8 cellular contexts compared by ENCODE assay signal in genomic region chr7:2523941-2524807, GRCh38. TPM values are rescaled to one million over a fixed set of nuclear protein-coding genes. Genes with fewer than 3 reads are reported as not detected.
A peak's percentile ranks its signal among the peaks of the same experiment; 100 is the strongest.
DNase-seq lines count a peak whose midpoint lies in the region; ATAC-seq and TF ChIP-seq lines count a peak whose summit lies in the region.

No MANE protein-coding gene starts in this region.

- H3K27me3 ChIP-seq in PC-9 (ENCODE audit: insufficient read depth, low read depth): no peaks in the 10 kb centered on the region
- H3K27me3 ChIP-seq in ectodermal cell (ENCODE audit: control insufficient read depth, insufficient read depth, low read length, poor library complexity, severe bottlenecking): peaks cover under 1% of the 10 kb centered on the region
- H3K27me3 ChIP-seq in lung (ENCODE audit: control insufficient read depth, insufficient read depth): no peaks in the 10 kb centered on the region
- H3K27me3 ChIP-seq in tibial nerve: peaks cover 0 to 28% of the 10 kb centered on the region in 2 donors

- H3K79me2 ChIP-seq in PC-9 (ENCODE audit: low read depth): peaks cover 13% of the 10 kb centered on the region

- peak overlapping the region; percentile 37; the same call in 1 of the 2 replicates for H3K4me3 ChIP-seq in PC-9
- H3K4me3 ChIP-seq in ectodermal cell (ENCODE audit: insufficient read depth, low read depth, low read length): peak overlapping the region; percentile 73
- H3K4me3 ChIP-seq in lung: no peak overlapping the region
- H3K4me3 ChIP-seq in tibial nerve: peak overlapping the region in 1 of 4 donors; percentile 63

- DNase-seq in activated CD8-positive, alpha-beta T cell treated with anti-CD3 and anti-CD28 coated beads, Interleukin-2, amount 10 ng/mL, durations not matched to agents 7 days and 5 days: no peak
- no peak for DNase-seq in activated CD8-positive, alpha-beta T cell treated with anti-CD3 and anti-CD28 coated beads for 36 hours
- peak; percentile 97 to 99 for DNase-seq in PC-9
- DNase-seq in lung (ENCODE audit: low spot score): peak; percentile 87
- no peak for DNase-seq in tibial nerve (ENCODE audit: low spot score in 2 of 2)
- no peak for DNase-seq in T-helper 2 cell
- DNase-seq in osteocyte (ENCODE audit: extremely low spot score, unreplicated experiment): no peak

- ATAC-seq in activated CD8-positive, alpha-beta T cell treated with anti-CD3 and anti-CD28 coated beads, Interleukin-2, amount 10 ng/mL, durations not matched to agents 7 days and 5 days: no peak
- ATAC-seq in activated CD8-positive, alpha-beta T cell treated with anti-CD3 and anti-CD28 coated beads for 36 hours: no peak
- peak; percentile 8 for ATAC-seq in lung (ENCODE audit: insufficient read depth, low FRiP score)

- peak overlapping the region; percentile 98 for H3K4me3 Mint-ChIP-seq in activated CD8-positive, alpha-beta T cell treated with anti-CD3 and anti-CD28 coated beads, Interleukin-2, amount 10 ng/mL, durations not matched to agents 7 days and 5 days
- H3K4me3 Mint-ChIP-seq in activated CD8-positive, alpha-beta T cell treated with anti-CD3 and anti-CD28 coated beads for 36 hours: no peak overlapping the region
- H3K4me3 Mint-ChIP-seq in osteocyte (ENCODE audit: unreplicated experiment): no peak overlapping the region

- no peak overlapping the region for H2AFZ ChIP-seq in PC-9

- H3K4me1 Mint-ChIP-seq in activated CD8-positive, alpha-beta T cell treated with anti-CD3 and anti-CD28 coated beads, Interleukin-2, amount 10 ng/mL, durations not matched to agents 7 days and 5 days (ENCODE audit: low read depth): peaks cover 48% of the 10 kb centered on the region
- H3K4me1 Mint-ChIP-seq in activated CD8-positive, alpha-beta T cell treated with anti-CD3 and anti-CD28 coated beads for 36 hours (ENCODE audit: low read depth): peaks cover 45% of the 10 kb centered on the region
- H3K4me1 Mint-ChIP-seq in osteocyte (ENCODE audit: unreplicated experiment): peaks cover 68% of the 10 kb centered on the region

- H3K36me3 ChIP-seq in PC-9 (ENCODE audit: low read depth): no peaks in the 10 kb centered on the region
- peaks cover 29% of the 10 kb centered on the region for H3K36me3 ChIP-seq in ectodermal cell (ENCODE audit: control insufficient read depth, insufficient read depth, low read length)
- H3K36me3 ChIP-seq in lung (ENCODE audit: control insufficient read depth in 2 of 2, insufficient read depth in 2 of 2, low read length in 2 of 2): peaks cover 0 to 20% of the 10 kb centered on the region in 2 donors
- peaks cover 0 to 18% (median 0%) of the 10 kb centered on the region in 3 donors for H3K36me3 ChIP-seq in tibial nerve

- POLR2A ChIA-PET in activated CD8-positive, alpha-beta T cell treated with anti-CD3 and anti-CD28 coated beads, Interleukin-2, amount 10 ng/mL, durations not matched to agents 7 days and 5 days (lab: Charles Lee): no interaction called here
- POLR2A ChIA-PET in activated CD8-positive, alpha-beta T cell treated with anti-CD3 and anti-CD28 coated beads for 36 hours (lab: Charles Lee): interaction anchor here (1.0 to 6.0 kb wide), 2 partner anchors 14 to 16 kb away, joined by 3 to 60 read pairs; no protein-coding TSS in a partner anchor
- POLR2A ChIA-PET in PC-9 (lab: Charles Lee; ENCODE audit: unreplicated experiment): interaction anchor here (0.5 to 0.7 kb wide), 6 partner anchors 41 to 990 kb away, joined by 3 to 14 read pairs (median 3); no protein-coding TSS in a partner anchor

- no peak overlapping the region for H3K27ac Mint-ChIP-seq in activated CD8-positive, alpha-beta T cell treated with anti-CD3 and anti-CD28 coated beads, Interleukin-2, amount 10 ng/mL, durations not matched to agents 7 days and 5 days
- H3K27ac Mint-ChIP-seq in activated CD8-positive, alpha-beta T cell treated with anti-CD3 and anti-CD28 coated beads for 36 hours: no peak overlapping the region
- no peak overlapping the region for H3K27ac Mint-ChIP-seq in osteocyte (ENCODE audit: unreplicated experiment)

- H3K27ac ChIP-seq in PC-9 (peak overlapping the region; percentile 75), ectodermal cell (ENCODE audit: insufficient read depth, low read depth, low read length, poor library complexity, severe bottlenecking) (peak overlapping the region; percentile 85), lung (ENCODE audit: low read depth in 1 of 2, low read length in 1 of 2) (peak overlapping the region; percentile 73 to 96), tibial nerve (peak overlapping the region; percentile 40 to 71 (median 68))

- H3K4me2 ChIP-seq in PC-9: peak overlapping the region; percentile 77

- no peak for TF ChIP-seq CTCF in activated CD8-positive, alpha-beta T cell treated with anti-CD3 and anti-CD28 coated beads for 36 hours (IDR thresholded peaks at IDR 0.05)
- no peak for TF ChIP-seq CTCF in PC-9 (conservative IDR thresholded peaks at IDR 0.05)
- no peak for TF ChIP-seq CTCF in lung (IDR thresholded peaks at IDR 0.05; ENCODE audit: control extremely low read depth, extremely low read depth)
- TF ChIP-seq CTCF in tibial nerve (IDR thresholded peaks at IDR 0.05): no peak
- TF ChIP-seq CTCF in osteocyte (IDR thresholded peaks at IDR 0.05): no peak

- H3K36me3 Mint-ChIP-seq in activated CD8-positive, alpha-beta T cell treated with anti-CD3 and anti-CD28 coated beads, Interleukin-2, amount 10 ng/mL, durations not matched to agents 7 days and 5 days (ENCODE audit: low read depth): peaks cover 61% of the 10 kb centered on the region
- H3K36me3 Mint-ChIP-seq in activated CD8-positive, alpha-beta T cell treated with anti-CD3 and anti-CD28 coated beads for 36 hours (ENCODE audit: low read depth): peaks cover 37% of the 10 kb centered on the region
- H3K36me3 Mint-ChIP-seq in osteocyte (ENCODE audit: unreplicated experiment): peaks cover 4% of the 10 kb centered on the region

- H4K20me1 ChIP-seq in PC-9 (ENCODE audit: insufficient read depth): no peaks in the 10 kb centered on the region

- H3K9me2 ChIP-seq in PC-9 (ENCODE audit: insufficient read depth): no peaks in the 10 kb centered on the region

- no peak for TF ChIP-seq POLR2A in tibial nerve (IDR thresholded peaks at IDR 0.05)

- intact Hi-C loops in activated CD8-positive, alpha-beta T cell treated with anti-CD3 and anti-CD28 coated beads for 36 hours (cut with micrococcal nuclease): loop anchor here (5.0 to 10.0 kb wide), 3 partner anchors 47 to 119 kb away; partner anchors contain the start of genes CHST12 and GRIFIN
- intact Hi-C loops in PC-9 (cut with micrococcal nuclease; ENCODE audit: unreplicated experiment): loop anchor here (2.0 to 10.0 kb wide), 6 partner anchors 47 to 989 kb away; partner anchors contain the start of genes GRIFIN, MAFK, SNX8 and TTYH3

- CTCF ChIA-PET in activated CD8-positive, alpha-beta T cell treated with anti-CD3 and anti-CD28 coated beads, Interleukin-2, amount 10 ng/mL, durations not matched to agents 7 days and 5 days (lab: Charles Lee): interaction anchor here (1.2 kb wide), 1 partner anchor 56 kb away, joined by 3 read pairs; no protein-coding TSS in a partner anchor
- CTCF ChIA-PET in activated CD8-positive, alpha-beta T cell treated with anti-CD3 and anti-CD28 coated beads for 36 hours (lab: Charles Lee): no interaction called here
- CTCF ChIA-PET in PC-9 (lab: Charles Lee): interaction anchor here (0.6 kb wide), 1 partner anchor 957 kb away, joined by 7 read pairs; no protein-coding TSS in a partner anchor

- H3K4me1 ChIP-seq in PC-9 (replicated peaks; ENCODE audit: insufficient read depth) (peaks cover 89% of the 10 kb centered on the region), ectodermal cell (ENCODE audit: control insufficient read depth, insufficient read depth, low read length) (peaks cover 61% of the 10 kb centered on the region), lung (ENCODE audit: control insufficient read depth in 2 of 2, insufficient read depth in 2 of 2, low read length in 2 of 2) (peaks cover 0 to 41% of the 10 kb centered on the region in 2 donors), tibial nerve (peaks cover 0 to 94% (median 77%) of the 10 kb centered on the region in 4 donors)

- H3K9me3 Mint-ChIP-seq in activated CD8-positive, alpha-beta T cell treated with anti-CD3 and anti-CD28 coated beads, Interleukin-2, amount 10 ng/mL, durations not matched to agents 7 days and 5 days (ENCODE audit: insufficient read depth): no peaks in the 10 kb centered on the region
- no peaks in the 10 kb centered on the region for H3K9me3 Mint-ChIP-seq in activated CD8-positive, alpha-beta T cell treated with anti-CD3 and anti-CD28 coated beads for 36 hours
- no peaks in the 10 kb centered on the region for H3K9me3 Mint-ChIP-seq in osteocyte (ENCODE audit: unreplicated experiment)

- H3F3A ChIP-seq in PC-9 (ENCODE audit: insufficient read depth, low read depth): peaks cover 55% of the 10 kb centered on the region

- no peaks in the 10 kb centered on the region for H3K27me3 Mint-ChIP-seq in activated CD8-positive, alpha-beta T cell treated with anti-CD3 and anti-CD28 coated beads, Interleukin-2, amount 10 ng/mL, durations not matched to agents 7 days and 5 days (ENCODE audit: low read depth)
- H3K27me3 Mint-ChIP-seq in activated CD8-positive, alpha-beta T cell treated with anti-CD3 and anti-CD28 coated beads for 36 hours: no peaks in the 10 kb centered on the region
- H3K27me3 Mint-ChIP-seq in osteocyte (ENCODE audit: unreplicated experiment): no peaks in the 10 kb centered on the region

- TF ChIP-seq EP300 in tibial nerve (IDR thresholded peaks at IDR 0.05): peak in 1 of 2 donors; percentile 48

- no peaks in the 10 kb centered on the region for H3K9me3 ChIP-seq in PC-9 (ENCODE audit: insufficient read depth, low read depth)
- H3K9me3 ChIP-seq in ectodermal cell (ENCODE audit: control insufficient read depth, low read length): no peaks in the 10 kb centered on the region
- H3K9me3 ChIP-seq in lung (ENCODE audit: control insufficient read depth in 2 of 2, insufficient read depth in 1 of 2, low read length in 1 of 2): no peaks in the 10 kb centered on the region
- H3K9me3 ChIP-seq in tibial nerve: no peaks in the 10 kb centered on the region

- BruUV-seq in PC-9 (replicated peaks; lab: Mats Ljungman, UMichigan): no TSS peak

- WGBS in ectodermal cell, 2 experiments: 3 to 4% methylated on average over 51 of the region's 51 CpGs
- 39 to 60% methylated on average over 51 of the region's 51 CpGs for WGBS in lung, 2 donors
- 33 to 63% methylated on average over 23 to 25 of the region's 51 CpGs for WGBS in tibial nerve, 2 donors

RNA-seq across cellular contexts. Expression of gene LFNG, which starts 4.6 kb away (rescaled TPM):
- total RNA-seq in activated CD8-positive, alpha-beta T cell treated with anti-CD3 and anti-CD28 coated beads, Interleukin-2, amount 10 ng/mL, durations not matched to agents 7 days and 5 days: 100 to 1,000 TPM; 134 to 136 TPM
- 10 to 100 TPM; 50.6 TPM for total RNA-seq in activated CD8-positive, alpha-beta T cell treated with anti-CD3 and anti-CD28 coated beads for 36 hours
- total RNA-seq in PC-9 (2021) (21.3 and 24.7 TPM in 2 replicates), lung (10 to 100 TPM; 11.5 to 47.6 TPM), tibial nerve (10 to 100 TPM in 3 of 4 donors, 1 to 10 TPM in 1; 8.8 to 21.6 (median 11.3) TPM), osteocyte (20.8 and 23.3 TPM in 2 replicates)
- 93.3 TPM for polyA plus RNA-seq in ectodermal cell (2013, experiment 1 of 4)
- polyA plus RNA-seq in ectodermal cell (2013, experiment 2 of 4): 173 TPM
- polyA plus RNA-seq in ectodermal cell (2013, experiment 3 of 4): 110 TPM
- polyA plus RNA-seq in ectodermal cell (2013, experiment 4 of 4): 138 TPM
- 10 to 100 TPM; 18.9 to 28.6 TPM for polyA plus RNA-seq in lung

RNA-seq across cellular contexts. Expression of gene BRAT1, which starts 31.1 kb away (rescaled TPM):
- total RNA-seq in activated CD8-positive, alpha-beta T cell treated with anti-CD3 and anti-CD28 coated beads, Interleukin-2, amount 10 ng/mL, durations not matched to agents 7 days and 5 days: 10 to 100 TPM; 39.4 to 40.7 TPM
- total RNA-seq in activated CD8-positive, alpha-beta T cell treated with anti-CD3 and anti-CD28 coated beads for 36 hours: 10 to 100 TPM; 30.9 to 32.6 TPM
- total RNA-seq in PC-9 (2021) (53.9 and 57.7 TPM in 2 replicates), lung (10 to 100 TPM; 28.7 to 29.4 TPM), tibial nerve (10 to 100 TPM; 38.0 to 72.9 (median 52.0) TPM), osteocyte (27.8 and 29.4 TPM in 2 replicates)
- 50.2 TPM for polyA plus RNA-seq in ectodermal cell (2013, experiment 1 of 4)
- 46.1 TPM for polyA plus RNA-seq in ectodermal cell (2013, experiment 2 of 4)
- 44.3 TPM for polyA plus RNA-seq in ectodermal cell (2013, experiment 3 of 4)
- polyA plus RNA-seq in ectodermal cell (2013, experiment 4 of 4): 47.9 TPM
- polyA plus RNA-seq in lung: 10 to 100 TPM; 23.2 to 30.4 TPM

RNA-seq across cellular contexts. Expression of gene IQCE, which starts 34.6 kb away (rescaled TPM):
- total RNA-seq in activated CD8-positive, alpha-beta T cell treated with anti-CD3 and anti-CD28 coated beads, Interleukin-2, amount 10 ng/mL, durations not matched to agents 7 days and 5 days: 10 to 100 TPM; 11.6 to 12.4 TPM
- total RNA-seq in activated CD8-positive, alpha-beta T cell treated with anti-CD3 and anti-CD28 coated beads for 36 hours: 1 to 10 TPM; 4.0 to 4.3 TPM
- total RNA-seq in PC-9 (2021): 28.3 and 35.8 TPM in 2 replicates
- polyA plus RNA-seq in ectodermal cell (2013, experiment 1 of 4): 17.6 TPM
- 18.1 TPM for polyA plus RNA-seq in ectodermal cell (2013, experiment 2 of 4)
- polyA plus RNA-seq in ectodermal cell (2013, experiment 3 of 4): 15.0 TPM
- polyA plus RNA-seq in ectodermal cell (2013, experiment 4 of 4): 17.7 TPM
- total RNA-seq in lung: 10 to 100 TPM; 20.9 to 29.0 TPM
- polyA plus RNA-seq in lung: 10 to 100 TPM in 1 of 2 donors, 1 to 10 TPM in 1; 8.1 to 11.0 TPM
- total RNA-seq in tibial nerve: 10 to 100 TPM; 16.8 to 46.9 (median 26.9) TPM
- 17.0 and 22.1 TPM in 2 replicates for total RNA-seq in osteocyte

RNA-seq across cellular contexts. Expression of gene GRIFIN, which starts 48.0 kb away (rescaled TPM):
- total RNA-seq in activated CD8-positive, alpha-beta T cell treated with anti-CD3 and anti-CD28 coated beads, Interleukin-2, amount 10 ng/mL, durations not matched to agents 7 days and 5 days: not detected
- total RNA-seq in activated CD8-positive, alpha-beta T cell treated with anti-CD3 and anti-CD28 coated beads for 36 hours: not detected
- not detected in 2 replicates for total RNA-seq in PC-9 (2021)
- polyA plus RNA-seq in ectodermal cell (2013, experiment 1 of 4): not detected
- not detected for polyA plus RNA-seq in ectodermal cell (2013, experiment 2 of 4)
- not detected for polyA plus RNA-seq in ectodermal cell (2013, experiment 3 of 4)
- not detected for polyA plus RNA-seq in ectodermal cell (2013, experiment 4 of 4)
- not detected for total RNA-seq in lung
- not detected for polyA plus RNA-seq in lung
- total RNA-seq in tibial nerve: not detected
- total RNA-seq in osteocyte: not detected in 2 replicates

Comparison
In these comparisons a context has a peak if more than half of its experiments do, and no peak if none do; other contexts are left out.
1. DNase-seq: peak in PC-9 (2 of 2) and lung (single experiment); none in activated CD8-positive, alpha-beta T cell treated with anti-CD3 and anti-CD28 coated beads, Interleukin-2, amount 10 ng/mL, durations not matched to agents 7 days and 5 days (single experiment), activated CD8-positive, alpha-beta T cell treated with anti-CD3 and anti-CD28 coated beads for 36 hours (single experiment), tibial nerve (0 of 2), T-helper 2 cell (0 of 5) and osteocyte (single experiment).
2. Peak in every context shown above with its lines, with median percentiles within 50 percentile points of each other: H3K27ac ChIP-seq.